ENCODE assay signal across 13 cellular contexts in the genomic region with DNA sequence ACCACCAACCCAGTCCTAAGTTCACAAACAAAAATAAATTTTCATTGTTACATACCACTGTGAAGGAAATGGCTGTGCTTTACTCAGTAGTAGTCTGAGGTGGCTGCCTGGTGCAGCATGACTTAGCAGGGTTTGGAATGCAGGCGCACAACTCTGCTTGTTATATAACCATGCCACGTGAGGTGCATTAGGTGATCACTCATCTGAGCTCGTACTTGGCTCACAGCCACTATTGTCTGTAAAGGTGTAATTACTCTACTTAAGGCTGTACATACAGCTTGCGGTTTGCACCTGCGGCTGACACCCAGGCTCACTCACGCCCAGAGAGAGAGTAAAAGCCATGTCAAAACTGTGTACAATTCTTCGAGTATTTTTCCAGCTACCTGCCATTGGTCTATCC.
DNase-seq lines count a peak whose midpoint lies in the region; ATAC-seq and TF ChIP-seq lines count a peak whose summit lies in the region.
"Had no signal": no experiment of that assay in that cellular context is flagged by ENCODE, and none has a peak within 500 bp of the region (broad histone marks: within the 10 kb centered on the region; RNA-seq: fewer than 3 reads in every experiment).

No MANE protein-coding gene starts in this region.

- H3K36me3 ChIP-seq in body of pancreas (replicated peaks in 1 of 2; ENCODE audit: insufficient read depth in 1 of 2, low read depth in 2 of 2), result no peaks in the 10 kb centered on the region
- no peaks in the 10 kb centered on the region for H3K36me3 ChIP-seq in mucosa of stomach (ENCODE audit: control insufficient read depth, insufficient read depth, low read length)

- peak overlapping the region; percentile 51 for H3K9ac ChIP-seq in mucosa of stomach (ENCODE audit: low read length)

- no peak overlapping the region for H3K4me3 ChIP-seq in body of pancreas
- peak overlapping the region; percentile 10 for H3K4me3 ChIP-seq in mucosa of stomach (ENCODE audit: low read length)
- H3K4me3 ChIP-seq in foreskin fibroblast (ENCODE audit: low read depth in 1 of 2, low read length in 2 of 2), result no peak overlapping the region

- H3K27ac ChIP-seq in body of pancreas, result peak overlapping the region; percentile 53 to 82 (median 65)
- H3K27ac ChIP-seq: C4-2B had no signal

- TF ChIP-seq CTCF in body of pancreas (IDR thresholded peaks at IDR 0.05) (no peak), foreskin fibroblast (IDR thresholded peaks at IDR 0.05; ENCODE audit: low read depth, low read length) (no peak)

- H3K9me3 ChIP-seq in body of pancreas, result no peaks in the 10 kb centered on the region
- no peaks in the 10 kb centered on the region for H3K9me3 ChIP-seq in mucosa of stomach (ENCODE audit: control insufficient read depth, low read length)

- WGBS in body of pancreas, 2 donors, result 6 to 18% methylated on average over 7 of the region's 7 CpGs

- ATAC-seq in body of pancreas (peak; percentile 99), HG03520 (IDR thresholded peaks at IDR 0.05; ENCODE audit: unreplicated experiment) (no peak), HG02840 (IDR thresholded peaks at IDR 0.05; ENCODE audit: low FRiP score, unreplicated experiment) (no peak), GM18505 (IDR thresholded peaks at IDR 0.05; ENCODE audit: unreplicated experiment) (no peak)
- ATAC-seq: stimulated activated naive CD8-positive, alpha-beta T cell treated with anti-CD3 and anti-CD28 coated beads, Interleukin-15, amount 100 ng/mL, for 72 hours had no signal

- H3K4me1 ChIP-seq in body of pancreas, result peaks cover 13% of the 10 kb centered on the region
- H3K4me1 ChIP-seq in mucosa of stomach (ENCODE audit: control insufficient read depth, insufficient read depth, low read length), result peaks cover 15% of the 10 kb centered on the region

- intact Hi-C loops in body of pancreas (cut with DNase I), result no loop called here

- DNase-seq in H4 (ENCODE audit: low spot score) (peak; percentile 38), NCI-H2081 (lab: John Stamatoyannopoulos, UW) (peak; percentile 75 to 93), body of pancreas (peak; percentile 74 to 92 (median 87)), foreskin fibroblast (no peak)
- DNase-seq: activated CD8-positive, alpha-beta memory T cell treated with anti-CD3 and anti-CD28 coated beads, Interleukin-2, amount 50 U/mL, for 48 hours; occipital lobe; stimulated activated CD4-positive, alpha-beta T cell treated with anti-CD3 and anti-CD28 coated beads, Interleukin-2, amount 100 ng/mL, for 24 hours; stimulated activated naive CD8-positive, alpha-beta T cell treated with anti-CD3 and anti-CD28 coated beads, Interleukin-15, amount 100 ng/mL, for 72 hours had no signal

- no peaks in the 10 kb centered on the region for H3K27me3 ChIP-seq in body of pancreas
- H3K27me3 ChIP-seq in mucosa of stomach (ENCODE audit: control insufficient read depth, insufficient read depth, low read length), result no peaks in the 10 kb centered on the region

- TF ChIP-seq POLR2A in body of pancreas (IDR thresholded peaks at IDR 0.05) (peak in 2 of 3 donors; percentile 17 to 38), GM18505 (IDR thresholded peaks at IDR 0.05; ENCODE audit: borderline replicate concordance, extremely low read depth, insufficient read depth, insufficient read length) (no peak)

Comparison
In these comparisons a context has a peak if more than half of its experiments do, and no peak if none do; other contexts are left out.
1. DNase-seq: peak in H4 (single experiment), NCI-H2081 (2 of 2) and body of pancreas (4 of 4); none in foreskin fibroblast (0 of 2).